8 cellular contexts compared by ENCODE assay signal in genomic region chr12:57755194-57755453, GRCh38. TPM values are rescaled to one million over a fixed set of nuclear protein-coding genes. Genes with fewer than 3 reads are reported as not detected.
DNase-seq lines count a peak whose midpoint lies in the region; ATAC-seq and TF ChIP-seq lines count a peak whose summit lies in the region.

No MANE protein-coding gene starts in this region.

- no peaks in the 10 kb centered on the region for H3K9me2 ChIP-seq in MM.1S (replicated peaks; ENCODE audit: insufficient read depth, low read length)

- H4K12ac ChIP-seq in trophoblast cell (ENCODE audit: low read depth, low read length) = no peak overlapping the region

- ATAC-seq in GM18873 (IDR thresholded peaks at IDR 0.05; ENCODE audit: low FRiP score, unreplicated experiment) = no peak

- no peak overlapping the region for H4K8ac ChIP-seq in trophoblast cell (ENCODE audit: low read depth, low read length)

- H3K4me2 ChIP-seq in MM.1S (ENCODE audit: low read depth, low read length) (no peak overlapping the region), trophoblast cell (ENCODE audit: low read length) (peak overlapping the region; percentile 86)

- H3F3A ChIP-seq in MM.1S (ENCODE audit: insufficient read depth, low read length) = peaks cover 23% of the 10 kb centered on the region

- no peak overlapping the region for H3K9ac ChIP-seq in MM.1S (ENCODE audit: low read length)
- H3K9ac ChIP-seq in trophoblast cell (ENCODE audit: low read length) = no peak overlapping the region

- no peak overlapping the region for H2AK5ac ChIP-seq in trophoblast cell (ENCODE audit: low read length)

- H3K23ac ChIP-seq in trophoblast cell (ENCODE audit: low read length) = no peak overlapping the region

- TF ChIP-seq CTCF in C4-2B (conservative IDR thresholded peaks at IDR 0.05) (no peak), MM.1S (IDR thresholded peaks at IDR 0.05; ENCODE audit: low read length) (no peak), epithelial cell of esophagus (IDR thresholded peaks at IDR 0.05; ENCODE audit: insufficient read depth, low read depth, low read length, missing control alignments) (no peak)

- no peak overlapping the region for H3K4ac ChIP-seq in trophoblast cell (ENCODE audit: low read depth, low read length)

- WGBS in trophoblast cell (ENCODE audit: extremely low coverage, insufficient coverage, insufficient read length) = no CpG with 5 or more reads among the region's 34 CpGs

- H3K27ac ChIP-seq in C4-2B (peak overlapping the region; percentile 34; the same call in 1 of the 2 replicates), MM.1S (ENCODE audit: low read length) (no peak overlapping the region), trophoblast cell (ENCODE audit: low read depth, low read length) (no peak overlapping the region)

- H3K79me2 ChIP-seq in MM.1S (ENCODE audit: low read length) (peaks cover 30% of the 10 kb centered on the region), trophoblast cell (ENCODE audit: control insufficient read depth, insufficient read depth, low read length, poor library complexity) (peaks cover 9% of the 10 kb centered on the region)

- DNase-seq in MM.1S = no peak
- DNase-seq in epithelial cell of esophagus (ENCODE audit: low read depth) = no peak
- DNase-seq in trophoblast cell = no peak
- DNase-seq in SHP77 treated with DMSO at 0.1 percent for 48 hours (lab: John Stamatoyannopoulos, UW) = no peak
- DNase-seq in GM19238 (ENCODE audit: insufficient read length, low spot score) = no peak
- DNase-seq in activated CD4-positive, alpha-beta T cell treated with anti-CD3 and anti-CD28 coated beads, Interleukin-2, amount 50 U/mL, for 1 hour = no peak

- no peak overlapping the region for H2BK12ac ChIP-seq in trophoblast cell (ENCODE audit: low read length)

- no peak overlapping the region for H2BK120ac ChIP-seq in trophoblast cell (ENCODE audit: insufficient read depth, low read length, poor library complexity)

- peaks cover 3% of the 10 kb centered on the region for H3K79me1 ChIP-seq in trophoblast cell (ENCODE audit: low read length)

- no peaks in the 10 kb centered on the region for H4K20me1 ChIP-seq in MM.1S (ENCODE audit: insufficient read depth, low read length)

- H3K36me3 ChIP-seq in MM.1S (replicated peaks; ENCODE audit: insufficient read depth, low read length) = no peaks in the 10 kb centered on the region; the same call in 1 of the 2 replicates
- H3K36me3 ChIP-seq in trophoblast cell (ENCODE audit: control insufficient read depth in 1 of 2, insufficient read depth in 2 of 2, low read length in 2 of 2) = peaks cover 6 to 11% of the 10 kb centered on the region in 2 experiments

- H3K9me3 ChIP-seq in MM.1S (replicated peaks; ENCODE audit: insufficient read depth, low read length) (no peaks in the 10 kb centered on the region), trophoblast cell (ENCODE audit: insufficient read depth, low read depth, low read length) (peaks cover 5% of the 10 kb centered on the region)

- H3K27me3 ChIP-seq in MM.1S (replicated peaks; ENCODE audit: insufficient read depth, low read length) (no peaks in the 10 kb centered on the region), trophoblast cell (ENCODE audit: insufficient read depth, low read length) (peaks cover 22% of the 10 kb centered on the region)

- H3K4me1 ChIP-seq in MM.1S (ENCODE audit: low read length) = peaks cover 31% of the 10 kb centered on the region
- H3K4me1 ChIP-seq in trophoblast cell (ENCODE audit: control insufficient read depth in 1 of 2, insufficient read depth in 2 of 2, low read length in 2 of 2) = peaks cover 7 to 18% of the 10 kb centered on the region in 2 experiments

- no peak overlapping the region for H2AFZ ChIP-seq in MM.1S (ENCODE audit: low read length)
- H2AFZ ChIP-seq in trophoblast cell (ENCODE audit: insufficient read depth, low read length, poor library complexity) = no peak overlapping the region

- peak overlapping the region; percentile 73; the same call in 1 of the 2 replicates for H3K4me3 ChIP-seq in MM.1S (ENCODE audit: low read length)
- peak overlapping the region; percentile 49 for H3K4me3 ChIP-seq in epithelial cell of esophagus (ENCODE audit: low read length)
- H3K4me3 ChIP-seq in trophoblast cell (ENCODE audit: low read depth, low read length) = peak overlapping the region; percentile 62

- no peak overlapping the region for H3K18ac ChIP-seq in trophoblast cell (ENCODE audit: low read length)

- no peak overlapping the region for H4K91ac ChIP-seq in trophoblast cell (ENCODE audit: low read depth, low read length)

- H3K14ac ChIP-seq in trophoblast cell (ENCODE audit: low read length) = no peak overlapping the region

- no peak overlapping the region for H2BK5ac ChIP-seq in trophoblast cell (ENCODE audit: low read depth, low read length, poor library complexity)

RNA-seq across cellular contexts. Expression of gene MARCHF9, which starts 0.2 kb away (rescaled TPM):
- polyA plus RNA-seq in trophoblast cell (2013) = 1.1 and 1.4 TPM in 2 replicates

RNA-seq across cellular contexts. Expression of gene CDK4, which starts 3.0 kb away (rescaled TPM):
- polyA plus RNA-seq in trophoblast cell (2013) = 66.1 and 68.0 TPM in 2 replicates

RNA-seq across cellular contexts. Expression of gene TSPAN31, which starts 10.3 kb away (rescaled TPM):
- 8.1 and 8.8 TPM in 2 replicates for polyA plus RNA-seq in trophoblast cell (2013)

RNA-seq across cellular contexts. Expression of gene CYP27B1, which starts 11.8 kb away (rescaled TPM):
- 0.48 and 0.51 TPM in 2 replicates for polyA plus RNA-seq in trophoblast cell (2013)

RNA-seq across cellular contexts. Expression of gene AGAP2, which starts 16.6 kb away (rescaled TPM):
- 0.01 TPM in 1 of 2 replicates, not detected in the other for polyA plus RNA-seq in trophoblast cell (2013)
